20 cellular contexts compared by ENCODE assay signal in genomic region chr1:100268202-100268601, GRCh38. TPM values are rescaled to one million over a fixed set of nuclear protein-coding genes. Genes with fewer than 3 reads are reported as not detected.
DNase-seq lines count a peak whose midpoint lies in the region; ATAC-seq and TF ChIP-seq lines count a peak whose summit lies in the region.
"Had no signal": no experiment of that assay in that cellular context is flagged by ENCODE, and none has a peak within 500 bp of the region (broad histone marks: within the 10 kb centered on the region; RNA-seq: fewer than 3 reads in every experiment).

No MANE protein-coding gene starts in this region.

- ATAC-seq in CD8-positive, alpha-beta T cell: no peak
- no peak for ATAC-seq in activated CD8-positive, alpha-beta T cell treated with anti-CD3 and anti-CD28 coated beads, Interleukin-2, amount 10 ng/mL, durations not matched to agents 7 days and 5 days
- no peak for ATAC-seq in naive thymus-derived CD4-positive, alpha-beta T cell
- ATAC-seq in HG02938 (IDR thresholded peaks at IDR 0.05; ENCODE audit: unreplicated experiment): no peak
- ATAC-seq: stimulated activated memory B cell treated with anti-CD40 and anti-IgM and Interleukin-4, amounts not matched to agents 10 μg/mL and 1 μg/mL and 100 μg/mL, for 72 hours had no signal

- H3K27ac Mint-ChIP-seq in activated CD4-positive, alpha-beta T cell treated with anti-CD3 and anti-CD28 coated beads, Interleukin-2, amount 10 ng/mL, durations not matched to agents 24 days and 14 days: peak overlapping the region; percentile 51
- H3K27ac Mint-ChIP-seq in CD8-positive, alpha-beta T cell: peak overlapping the region; percentile 78
- peak overlapping the region; percentile 99 for H3K27ac Mint-ChIP-seq in activated CD8-positive, alpha-beta T cell treated with anti-CD3 and anti-CD28 coated beads, Interleukin-2, amount 10 ng/mL, durations not matched to agents 7 days and 5 days
- H3K27ac Mint-ChIP-seq in naive thymus-derived CD4-positive, alpha-beta T cell: peak overlapping the region in 3 of 9 donors; percentile 4 to 39 (median 32)
- H3K27ac Mint-ChIP-seq: stimulated activated memory B cell treated with anti-CD40 and anti-IgM and Interleukin-4, amounts not matched to agents 10 μg/mL and 1 μg/mL and 100 μg/mL, for 72 hours had no signal

- no peak overlapping the region for H3K27ac ChIP-seq in CD8-positive, alpha-beta T cell (ENCODE audit: low read depth, low read length)
- H3K27ac ChIP-seq in naive thymus-derived CD4-positive, alpha-beta T cell (ENCODE audit: low read depth, low read length): no peak overlapping the region
- H3K27ac ChIP-seq: ascending aorta, PC-9 had no signal

- POLR2A ChIA-PET in CD8-positive, alpha-beta T cell (lab: Charles Lee): interaction anchor here (1.4 to 1.9 kb wide), 2 partner anchors 18 to 20 kb away, joined by 3 to 5 read pairs; no protein-coding TSS in a partner anchor
- POLR2A ChIA-PET in activated CD8-positive, alpha-beta T cell treated with anti-CD3 and anti-CD28 coated beads, Interleukin-2, amount 10 ng/mL, durations not matched to agents 7 days and 5 days (lab: Charles Lee): interaction anchor here (0.6 to 1.0 kb wide), 4 partner anchors 14 to 85 kb away, joined by 3 to 4 read pairs (median 3); no protein-coding TSS in a partner anchor
- POLR2A ChIA-PET in naive thymus-derived CD4-positive, alpha-beta T cell (lab: Charles Lee): no interaction called here

- H3K36me3 ChIP-seq in CD8-positive, alpha-beta T cell (ENCODE audit: insufficient read depth, low read length): peaks cover 13% of the 10 kb centered on the region
- H3K36me3 ChIP-seq in naive thymus-derived CD4-positive, alpha-beta T cell (ENCODE audit: control insufficient read depth in 2 of 3, insufficient read depth in 3 of 3, low read length in 3 of 3): peaks cover 0 to 37% (median 28%) of the 10 kb centered on the region in 3 experiments

- no peak for TF ChIP-seq CTCF in CD8-positive, alpha-beta T cell (IDR thresholded peaks at IDR 0.05)

- peaks cover 64% of the 10 kb centered on the region for H3K36me3 Mint-ChIP-seq in activated CD4-positive, alpha-beta T cell treated with anti-CD3 and anti-CD28 coated beads, Interleukin-2, amount 10 ng/mL, durations not matched to agents 24 days and 14 days (ENCODE audit: low read depth)
- H3K36me3 Mint-ChIP-seq in CD8-positive, alpha-beta T cell: peaks cover 58% of the 10 kb centered on the region
- peaks cover 75% of the 10 kb centered on the region for H3K36me3 Mint-ChIP-seq in activated CD8-positive, alpha-beta T cell treated with anti-CD3 and anti-CD28 coated beads, Interleukin-2, amount 10 ng/mL, durations not matched to agents 7 days and 5 days (ENCODE audit: low read depth)
- peaks cover 8 to 47% (median 42%) of the 10 kb centered on the region in 5 donors for H3K36me3 Mint-ChIP-seq in naive thymus-derived CD4-positive, alpha-beta T cell

- CTCF ChIA-PET in CD8-positive, alpha-beta T cell (lab: Charles Lee): interaction anchor here (0.8 kb wide), 1 partner anchor 194 kb away, joined by 3 read pairs; no protein-coding TSS in a partner anchor
- CTCF ChIA-PET in activated CD8-positive, alpha-beta T cell treated with anti-CD3 and anti-CD28 coated beads, Interleukin-2, amount 10 ng/mL, durations not matched to agents 7 days and 5 days (lab: Charles Lee): interaction anchor here (0.9 kb wide), 1 partner anchor 90 kb away, joined by 3 read pairs; no protein-coding TSS in a partner anchor
- CTCF ChIA-PET in naive thymus-derived CD4-positive, alpha-beta T cell (lab: Charles Lee): interaction anchor here (1.3 kb wide), 1 partner anchor 191 kb away, joined by 4 read pairs; no protein-coding TSS in a partner anchor

- H3K27me3 Mint-ChIP-seq in activated CD4-positive, alpha-beta T cell treated with anti-CD3 and anti-CD28 coated beads, Interleukin-2, amount 10 ng/mL, durations not matched to agents 24 days and 14 days: no peaks in the 10 kb centered on the region
- no peaks in the 10 kb centered on the region for H3K27me3 Mint-ChIP-seq in CD8-positive, alpha-beta T cell (ENCODE audit: low read depth)
- H3K27me3 Mint-ChIP-seq in activated CD8-positive, alpha-beta T cell treated with anti-CD3 and anti-CD28 coated beads, Interleukin-2, amount 10 ng/mL, durations not matched to agents 7 days and 5 days (ENCODE audit: low read depth): no peaks in the 10 kb centered on the region
- H3K27me3 Mint-ChIP-seq in naive thymus-derived CD4-positive, alpha-beta T cell: peaks cover 0 to 3% (median 0%) of the 10 kb centered on the region in 5 donors
- H3K27me3 Mint-ChIP-seq: stimulated activated memory B cell treated with anti-CD40 and anti-IgM and Interleukin-4, amounts not matched to agents 10 μg/mL and 1 μg/mL and 100 μg/mL, for 72 hours had no signal

- intact Hi-C loops in activated CD4-positive, alpha-beta T cell treated with anti-CD3 and anti-CD28 coated beads, Interleukin-2, amount 10 ng/mL, durations not matched to agents 24 days and 14 days (cut with micrococcal nuclease): loop anchor here (5.0 kb wide), 1 partner anchor 174 kb away; no protein-coding TSS in a partner anchor
- intact Hi-C loops in CD8-positive, alpha-beta T cell (cut with DNase I, micrococcal nuclease): loop anchor here (5.0 to 10.0 kb wide), 5 partner anchors 36 to 627 kb away; partner anchors contain the start of genes EXTL2 (in 2 of the 2), SLC30A7 (in 2 of the 2), AGL (in 1 of the 2) and CDC14A (in 1 of the 2)
- intact Hi-C loops in naive thymus-derived CD4-positive, alpha-beta T cell (cut with micrococcal nuclease): loop anchor here (5.0 kb wide), 6 partner anchors 36 to 629 kb away; partner anchors contain the start of genes AGL (in 1 of the 2) and SLC30A7 (in 1 of the 2)

- no peak for DNase-seq in activated CD4-positive, alpha-beta T cell treated with anti-CD3 and anti-CD28 coated beads, Interleukin-2, amount 10 ng/mL, durations not matched to agents 24 days and 14 days
- no peak for DNase-seq in activated CD4-positive, alpha-beta T cell treated with anti-CD3 and anti-CD28 coated beads, Interleukin-2, amount 50 U/mL, for 48 hours
- no peak for DNase-seq in CD8-positive, alpha-beta T cell
- DNase-seq in activated CD8-positive, alpha-beta T cell treated with anti-CD3 and anti-CD28 coated beads, Interleukin-2, amount 10 ng/mL, durations not matched to agents 7 days and 5 days: no peak
- no peak for DNase-seq in naive thymus-derived CD4-positive, alpha-beta T cell
- DNase-seq in NCI-H82 treated with DMSO at 0.1 percent for 48 hours (lab: John Stamatoyannopoulos, UW; ENCODE audit: unreplicated experiment) (no peak), activated gamma-delta T cell treated with Interleukin-2 at 50 U/mL for 16 hours (no peak)
- DNase-seq: C1 segment of cervical spinal cord, DMS53, GOT3, hippocampal formation, mammary epithelial cell, NCI-H146, NCI-H774, PC-9, retina, trophoblast cell had no signal

- no peaks in the 10 kb centered on the region for H3K9me3 ChIP-seq in CD8-positive, alpha-beta T cell (ENCODE audit: low read length)
- no peaks in the 10 kb centered on the region for H3K9me3 ChIP-seq in naive thymus-derived CD4-positive, alpha-beta T cell (ENCODE audit: control insufficient read depth in 2 of 3, low read length in 3 of 3)
- H3K9me3 ChIP-seq: ascending aorta had no signal

- H3K4me3 Mint-ChIP-seq in activated CD4-positive, alpha-beta T cell treated with anti-CD3 and anti-CD28 coated beads, Interleukin-2, amount 10 ng/mL, durations not matched to agents 24 days and 14 days: peak overlapping the region; percentile 57
- H3K4me3 Mint-ChIP-seq in CD8-positive, alpha-beta T cell: peak overlapping the region; percentile 100
- peak overlapping the region; percentile 100 for H3K4me3 Mint-ChIP-seq in activated CD8-positive, alpha-beta T cell treated with anti-CD3 and anti-CD28 coated beads, Interleukin-2, amount 10 ng/mL, durations not matched to agents 7 days and 5 days
- peak overlapping the region; percentile 49 to 100 (median 99) for H3K4me3 Mint-ChIP-seq in naive thymus-derived CD4-positive, alpha-beta T cell

- peaks cover 43% of the 10 kb centered on the region for H3K4me1 Mint-ChIP-seq in activated CD4-positive, alpha-beta T cell treated with anti-CD3 and anti-CD28 coated beads, Interleukin-2, amount 10 ng/mL, durations not matched to agents 24 days and 14 days
- H3K4me1 Mint-ChIP-seq in CD8-positive, alpha-beta T cell (ENCODE audit: low read depth): peaks cover 56% of the 10 kb centered on the region
- H3K4me1 Mint-ChIP-seq in activated CD8-positive, alpha-beta T cell treated with anti-CD3 and anti-CD28 coated beads, Interleukin-2, amount 10 ng/mL, durations not matched to agents 7 days and 5 days (ENCODE audit: low read depth): peaks cover 45% of the 10 kb centered on the region
- H3K4me1 Mint-ChIP-seq in naive thymus-derived CD4-positive, alpha-beta T cell: peaks cover 27 to 69% (median 59%) of the 10 kb centered on the region in 7 donors

- H3K9me3 Mint-ChIP-seq in activated CD4-positive, alpha-beta T cell treated with anti-CD3 and anti-CD28 coated beads, Interleukin-2, amount 10 ng/mL, durations not matched to agents 24 days and 14 days: peaks cover 5% of the 10 kb centered on the region
- no peaks in the 10 kb centered on the region for H3K9me3 Mint-ChIP-seq in CD8-positive, alpha-beta T cell
- H3K9me3 Mint-ChIP-seq in activated CD8-positive, alpha-beta T cell treated with anti-CD3 and anti-CD28 coated beads, Interleukin-2, amount 10 ng/mL, durations not matched to agents 7 days and 5 days (ENCODE audit: insufficient read depth): no peaks in the 10 kb centered on the region
- peaks cover 0 to 10% (median 0%) of the 10 kb centered on the region in 11 donors for H3K9me3 Mint-ChIP-seq in naive thymus-derived CD4-positive, alpha-beta T cell
- H3K9me3 Mint-ChIP-seq: stimulated activated memory B cell treated with anti-CD40 and anti-IgM and Interleukin-4, amounts not matched to agents 10 μg/mL and 1 μg/mL and 100 μg/mL, for 72 hours had no signal

- peaks cover 29% of the 10 kb centered on the region for H3K4me1 ChIP-seq in CD8-positive, alpha-beta T cell (ENCODE audit: insufficient read depth, low read length)
- peaks cover 25 to 26% of the 10 kb centered on the region in 2 donors for H3K4me1 ChIP-seq in naive thymus-derived CD4-positive, alpha-beta T cell (ENCODE audit: control insufficient read depth in 2 of 2, insufficient read depth in 2 of 2, low read length in 2 of 2)

- H3K27me3 ChIP-seq in CD8-positive, alpha-beta T cell (ENCODE audit: insufficient read depth, low read length): no peaks in the 10 kb centered on the region
- no peaks in the 10 kb centered on the region for H3K27me3 ChIP-seq in naive thymus-derived CD4-positive, alpha-beta T cell (ENCODE audit: control insufficient read depth in 2 of 2, insufficient read depth in 2 of 2, low read length in 2 of 2)
- H3K27me3 ChIP-seq: ascending aorta had no signal

- no peak overlapping the region for H3K4me3 ChIP-seq in CD8-positive, alpha-beta T cell (ENCODE audit: low read depth, low read length)
- H3K4me3 ChIP-seq in naive thymus-derived CD4-positive, alpha-beta T cell (ENCODE audit: low read length): no peak overlapping the region
- H3K4me3 ChIP-seq: PC-9 had no signal

RNA-seq across cellular contexts. Expression of gene RTCA, which starts 2.2 kb away (rescaled TPM):
- total RNA-seq in activated CD4-positive, alpha-beta T cell treated with anti-CD3 and anti-CD28 coated beads, Interleukin-2, amount 10 ng/mL, durations not matched to agents 24 days and 14 days: 48.5 and 49.1 TPM in 2 replicates
- total RNA-seq in CD8-positive, alpha-beta T cell: 10 to 100 TPM; 36.2 to 37.7 TPM
- 10 to 100 TPM; 51.6 to 51.7 TPM for total RNA-seq in activated CD8-positive, alpha-beta T cell treated with anti-CD3 and anti-CD28 coated beads, Interleukin-2, amount 10 ng/mL, durations not matched to agents 7 days and 5 days
- total RNA-seq in naive thymus-derived CD4-positive, alpha-beta T cell: 10 to 100 TPM; 33.3 to 47.7 (median 35.8) TPM
- 10 to 100 TPM; 16.4 to 17.9 TPM for polyA plus RNA-seq in naive thymus-derived CD4-positive, alpha-beta T cell

RNA-seq across cellular contexts. Expression of gene DBT, which starts 18.6 kb away (rescaled TPM):
- total RNA-seq in activated CD4-positive, alpha-beta T cell treated with anti-CD3 and anti-CD28 coated beads, Interleukin-2, amount 10 ng/mL, durations not matched to agents 24 days and 14 days: 11.9 and 12.4 TPM in 2 replicates
- total RNA-seq in CD8-positive, alpha-beta T cell: 1 to 10 TPM; 4.6 to 4.9 TPM
- total RNA-seq in activated CD8-positive, alpha-beta T cell treated with anti-CD3 and anti-CD28 coated beads, Interleukin-2, amount 10 ng/mL, durations not matched to agents 7 days and 5 days: 10 to 100 TPM in 1 of 2 experiments, 1 to 10 TPM in 1; 10.0 to 11.2 TPM
- 10 to 100 TPM in 2 of 5 experiments, 1 to 10 TPM in 3; 9.2 to 18.4 (median 9.7) TPM for total RNA-seq in naive thymus-derived CD4-positive, alpha-beta T cell
- 1 to 10 TPM; 6.4 to 6.9 TPM for polyA plus RNA-seq in naive thymus-derived CD4-positive, alpha-beta T cell
